Comparison of ENCODE assay signal across 1 cellular context in genomic region chr7:30038182-30038980, GRCh38.
TF ChIP-seq lines count a peak whose summit lies in the region.

No MANE protein-coding gene starts in this region.

TF ChIP-seq in IMR-90, 13 proteins besides CTCF, POLR2A, EP300 and RAD21:
- TF ChIP-seq, protein P1, sequence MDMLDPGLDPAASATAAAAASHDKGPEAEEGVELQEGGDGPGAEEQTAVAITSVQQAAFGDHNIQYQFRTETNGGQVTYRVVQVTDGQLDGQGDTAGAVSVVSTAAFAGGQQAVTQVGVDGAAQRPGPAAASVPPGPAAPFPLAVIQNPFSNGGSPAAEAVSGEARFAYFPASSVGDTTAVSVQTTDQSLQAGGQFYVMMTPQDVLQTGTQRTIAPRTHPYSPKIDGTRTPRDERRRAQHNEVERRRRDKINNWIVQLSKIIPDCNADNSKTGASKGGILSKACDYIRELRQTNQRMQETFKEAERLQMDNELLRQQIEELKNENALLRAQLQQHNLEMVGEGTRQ (IDR thresholded peaks at IDR 0.05; ENCODE audit: low read depth, low read length): no peak
- TF ChIP-seq MXI1 (IDR thresholded peaks at IDR 0.05; ENCODE audit: borderline replicate concordance, low read depth, low read length) (no peak), CHD1 (IDR thresholded peaks at IDR 0.05; ENCODE audit: low read depth, low read length) (no peak), RFX5 (IDR thresholded peaks at IDR 0.05; ENCODE audit: low read depth, low read length) (no peak), MAFK (IDR thresholded peaks at IDR 0.05; ENCODE audit: low read depth, low read length) (no peak), MAZ (IDR thresholded peaks at IDR 0.05; ENCODE audit: borderline replicate concordance, low read depth, low read length) (no peak), RCOR1 (IDR thresholded peaks at IDR 0.05; ENCODE audit: insufficient replicate concordance, low read length) (no peak), NFE2L2 (IDR thresholded peaks at IDR 0.05; ENCODE audit: low read depth, low read length) (no peak), ELK1 (IDR thresholded peaks at IDR 0.05; ENCODE audit: borderline replicate concordance, low read depth, low read length) (no peak), SMC3 (IDR thresholded peaks at IDR 0.05; ENCODE audit: low read depth, low read length) (no peak), BHLHE40 (IDR thresholded peaks at IDR 0.05; ENCODE audit: low read depth, low read length) (no peak), FOS (IDR thresholded peaks at IDR 0.05; ENCODE audit: low read depth, low read length) (no peak), CEBPB (IDR thresholded peaks at IDR 0.05; ENCODE audit: low read depth, low read length) (no peak)
